Comparison of ENCODE assay signal across 29 cellular contexts in the genomic region with DNA sequence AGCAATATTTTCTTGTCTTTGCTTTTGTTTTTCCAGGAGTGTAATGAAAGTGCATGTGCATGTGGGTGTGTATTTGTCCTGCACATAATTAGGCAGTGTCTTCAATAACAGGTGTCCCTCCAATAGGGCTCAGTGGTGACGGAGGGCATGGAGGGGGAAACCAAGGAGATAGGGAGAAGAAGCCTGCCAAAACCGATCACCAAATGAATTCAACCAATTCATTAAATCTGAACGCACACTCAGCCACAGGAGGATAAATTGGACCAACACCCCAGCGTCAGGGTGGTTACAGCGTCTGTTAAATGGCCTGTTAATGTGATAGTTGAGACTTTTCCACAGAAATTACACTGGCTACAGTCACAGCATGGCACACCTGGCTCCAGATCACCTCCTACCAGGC.
"Had no signal": no experiment of that assay in that cellular context is flagged by ENCODE, and none has a peak within 500 bp of the region (broad histone marks: within the 10 kb centered on the region; RNA-seq: fewer than 3 reads in every experiment).

No MANE protein-coding gene starts in this region.

- H3K36me3 Mint-ChIP-seq: activated naive CD8-positive, alpha-beta T cell had no signal

- H3K4me3 Mint-ChIP-seq: activated B cell treated with CpG ODN at 0.5 μM for 24 hours; activated CD4-positive, alpha-beta T cell treated with anti-CD3 and anti-CD28 coated beads, Interleukin-2, amount 10 ng/mL, durations not matched to agents 24 days and 14 days; activated naive CD4-positive, alpha-beta T cell treated with anti-CD3 and anti-CD28 coated beads for 36 hours; activated naive CD8-positive, alpha-beta T cell; activated T-helper 17 cell treated with anti-CD3 and anti-CD28 coated beads, Interleukin-2, amount 50 U/mL, for 72 hours had no signal

- H3K36me3 ChIP-seq: brain microvascular endothelial cell, cardiac muscle cell, SJCRH30 had no signal

- H3K27me3 Mint-ChIP-seq: activated B cell treated with CpG ODN at 0.5 μM for 24 hours; activated CD4-positive, alpha-beta T cell treated with anti-CD3 and anti-CD28 coated beads, Interleukin-2, amount 10 ng/mL, durations not matched to agents 24 days and 14 days; activated naive CD8-positive, alpha-beta T cell; activated T-helper 17 cell treated with anti-CD3 and anti-CD28 coated beads, Interleukin-2, amount 50 U/mL, for 72 hours had no signal

- H3K4me2 ChIP-seq: SK-N-SH had no signal

- H3K9ac ChIP-seq: SK-N-SH had no signal

- H3K27me3 ChIP-seq: brain microvascular endothelial cell, cardiac muscle cell, SJCRH30 had no signal

- ATAC-seq: activated T-helper 17 cell treated with anti-CD3 and anti-CD28 coated beads, Interleukin-2, amount 50 U/mL, for 72 hours; K562; Panc1 had no signal

- H3K9me3 Mint-ChIP-seq: activated B cell treated with CpG ODN at 0.5 μM for 24 hours; activated naive CD4-positive, alpha-beta T cell treated with anti-CD3 and anti-CD28 coated beads for 36 hours; activated T-helper 17 cell treated with anti-CD3 and anti-CD28 coated beads, Interleukin-2, amount 50 U/mL, for 72 hours had no signal

- H3K9me3 ChIP-seq: SJCRH30, SK-N-SH had no signal

- H3K27ac Mint-ChIP-seq: activated B cell treated with CpG ODN at 0.5 μM for 24 hours; activated CD4-positive, alpha-beta T cell treated with anti-CD3 and anti-CD28 coated beads, Interleukin-2, amount 10 ng/mL, durations not matched to agents 24 days and 14 days; activated naive CD4-positive, alpha-beta T cell treated with anti-CD3 and anti-CD28 coated beads for 36 hours; activated naive CD8-positive, alpha-beta T cell; activated T-helper 17 cell treated with anti-CD3 and anti-CD28 coated beads, Interleukin-2, amount 50 U/mL, for 72 hours had no signal

- DNase-seq: activated B cell treated with CpG ODN at 0.5 μM for 24 hours; activated CD4-positive, alpha-beta T cell treated with anti-CD3 and anti-CD28 coated beads for 1 hour; activated CD4-positive, alpha-beta T cell treated with anti-CD3 and anti-CD28 coated beads, Interleukin-2, amount 10 ng/mL, durations not matched to agents 24 days and 14 days; activated CD4-positive, alpha-beta T cell treated with anti-CD3 and anti-CD28 coated beads, Interleukin-2, amount 50 U/mL, for 48 hours; activated gamma-delta T cell; activated naive CD4-positive, alpha-beta T cell treated with anti-CD3 and anti-CD28 coated beads for 36 hours; activated T-cell treated with anti-CD3 and anti-CD28 coated beads for 4 hours; activated T-cell treated with anti-CD3 and anti-CD28 coated beads, Interleukin-2, amount 50 U/mL, for 48 hours; brain microvascular endothelial cell; Karpas-422; MM.1S; NCI-H1105 treated with DMSO at 0.1 percent for 48 hours; NCI-H1694; NCI-H2029; NCI-H2107; NCI-H510A treated with DMSO at 0.1 percent for 48 hours; NCI-H69; NK-92 treated with Interleukin-12 subunit alpha and Interleukin-12 subunit beta, amount 100 ng/mL, for 24 hours; OCI-M1; Right ventricle myocardium superior; RPMI8226; SJCRH30; SK-N-SH; T-helper 9 cell had no signal

- H3K27ac ChIP-seq: brain microvascular endothelial cell, cardiac muscle cell, SJCRH30 had no signal

- H3K4me1 ChIP-seq: SJCRH30 had no signal

- H3K4me3 ChIP-seq: cardiac muscle cell, K562, SJCRH30 had no signal
